In the genomic region with DNA sequence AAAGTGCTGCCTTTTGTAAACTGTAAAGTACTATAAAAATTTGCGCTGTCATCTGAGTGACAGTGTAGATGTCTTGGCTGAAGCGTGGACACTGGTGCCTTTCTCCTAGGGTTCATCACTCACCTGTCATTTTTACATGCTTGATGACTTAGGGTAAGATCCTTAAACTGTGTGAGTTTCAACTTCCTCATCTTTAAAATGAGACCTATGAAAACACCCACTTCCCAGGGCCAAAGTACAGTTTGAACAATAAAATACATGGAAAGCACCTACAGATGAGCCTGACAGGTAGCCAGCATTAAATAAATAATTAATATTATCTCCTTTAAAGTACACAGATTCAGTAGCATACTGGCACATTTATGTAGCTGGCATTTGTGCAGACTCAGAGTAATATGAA, we compare ENCODE assay signal across 32 cellular contexts.
"Had no signal": no experiment of that assay in that cellular context is flagged by ENCODE, and none has a peak within 500 bp of the region (broad histone marks: within the 10 kb centered on the region; RNA-seq: fewer than 3 reads in every experiment).

No MANE protein-coding gene starts in this region.

- FAIRE-seq: bronchial epithelial cell had no signal

- H3K36me3 ChIP-seq: ascending aorta, cardiac muscle cell, WERI-Rb-1 had no signal

- DNase-seq: activated CD4-positive, alpha-beta memory T cell treated with anti-CD3 and anti-CD28 coated beads, Interleukin-2, amount 10 ng/mL, durations not matched to agents 7 days and 5 days; activated CD4-positive, alpha-beta T cell treated with anti-CD3 and anti-CD28 coated beads for 1 hour; activated CD4-positive, alpha-beta T cell treated with anti-CD3 and anti-CD28 coated beads for 36 hours; activated CD4-positive, alpha-beta T cell treated with anti-CD3 and anti-CD28 coated beads for 48 hours; activated CD4-positive, alpha-beta T cell treated with anti-CD3 and anti-CD28 coated beads, Interleukin-2, amount 10 ng/mL, durations not matched to agents 7 days and 5 days; activated CD4-positive, alpha-beta T cell treated with anti-CD3 and anti-CD28 coated beads, Interleukin-2, amount 50 U/mL, for 48 hours; activated CD4-positive, CD25-positive, alpha-beta regulatory T cell; activated CD8-positive, alpha-beta memory T cell treated with anti-CD3 and anti-CD28 coated beads for 24 hours; activated CD8-positive, alpha-beta memory T cell treated with anti-CD3 and anti-CD28 coated beads, Interleukin-2, amount 10 ng/mL, durations not matched to agents 7 days and 5 days; activated CD8-positive, alpha-beta memory T cell treated with anti-CD3 and anti-CD28 coated beads, Interleukin-2, amount 50 U/mL, for 48 hours; activated CD8-positive, alpha-beta T cell treated with anti-CD3 and anti-CD28 coated beads, Interleukin-2, amount 10 ng/mL, durations not matched to agents 7 days and 5 days; activated effector memory CD4-positive, alpha-beta T cell treated with Interleukin-2 at 50 U/mL for 16 hours; activated gamma-delta T cell; activated naive CD4-positive, alpha-beta T cell treated with anti-CD3 and anti-CD28 coated beads, Interleukin-2, amount 10 ng/mL, durations not matched to agents 7 days and 5 days; activated naive CD4-positive, alpha-beta T cell treated with Interleukin-2 at 50 U/mL for 16 hours; activated naive CD8-positive, alpha-beta T cell treated with anti-CD3 and anti-CD28 coated beads, Interleukin-2, amount 10 ng/mL, durations not matched to agents 7 days and 5 days; activated naive CD8-positive, alpha-beta T cell treated with anti-CD3 and anti-CD28 coated beads, Interleukin-2, amount 50 U/mL, for 24 hours; activated T-cell treated with anti-CD3 and anti-CD28 coated beads, Interleukin-2, amount 50 U/mL, for 24 hours; activated T-cell treated with anti-CD3 and anti-CD28 coated beads, Interleukin-2, amount 50 U/mL, for 48 hours; amygdala; anterior cingulate cortex; caudate nucleus; cerebellar nuclear complex; T-helper 1 cell; T-helper 2 cell; T-helper 9 cell; WERI-Rb-1 had no signal

- H3K27ac ChIP-seq: ascending aorta, cardiac muscle cell, WERI-Rb-1 had no signal

- H3K4me3 ChIP-seq: ascending aorta, cardiac muscle cell had no signal

- ATAC-seq: activated CD4-positive, alpha-beta T cell treated with anti-CD3 and anti-CD28 coated beads for 36 hours; activated CD4-positive, CD25-positive, alpha-beta regulatory T cell treated with anti-CD3 and anti-CD28 coated beads, Interleukin-2, amount 50 U/mL, for 24 hours; activated CD8-positive, alpha-beta memory T cell treated with anti-CD3 and anti-CD28 coated beads, Interleukin-2, amount 10 ng/mL, durations not matched to agents 7 days and 5 days; activated CD8-positive, alpha-beta T cell treated with anti-CD3 and anti-CD28 coated beads, Interleukin-2, amount 10 ng/mL, durations not matched to agents 7 days and 5 days; activated naive CD8-positive, alpha-beta T cell treated with anti-CD3 and anti-CD28 coated beads, Interleukin-2, amount 50 U/mL, for 24 hours; WTC11 had no signal

- H3K9me3 ChIP-seq: ascending aorta had no signal

- H3K27me3 ChIP-seq: ascending aorta, cardiac muscle cell had no signal

- H3K4me1 ChIP-seq: ascending aorta had no signal
